ENCODE assay signal across 9 cellular contexts in the genomic region with DNA sequence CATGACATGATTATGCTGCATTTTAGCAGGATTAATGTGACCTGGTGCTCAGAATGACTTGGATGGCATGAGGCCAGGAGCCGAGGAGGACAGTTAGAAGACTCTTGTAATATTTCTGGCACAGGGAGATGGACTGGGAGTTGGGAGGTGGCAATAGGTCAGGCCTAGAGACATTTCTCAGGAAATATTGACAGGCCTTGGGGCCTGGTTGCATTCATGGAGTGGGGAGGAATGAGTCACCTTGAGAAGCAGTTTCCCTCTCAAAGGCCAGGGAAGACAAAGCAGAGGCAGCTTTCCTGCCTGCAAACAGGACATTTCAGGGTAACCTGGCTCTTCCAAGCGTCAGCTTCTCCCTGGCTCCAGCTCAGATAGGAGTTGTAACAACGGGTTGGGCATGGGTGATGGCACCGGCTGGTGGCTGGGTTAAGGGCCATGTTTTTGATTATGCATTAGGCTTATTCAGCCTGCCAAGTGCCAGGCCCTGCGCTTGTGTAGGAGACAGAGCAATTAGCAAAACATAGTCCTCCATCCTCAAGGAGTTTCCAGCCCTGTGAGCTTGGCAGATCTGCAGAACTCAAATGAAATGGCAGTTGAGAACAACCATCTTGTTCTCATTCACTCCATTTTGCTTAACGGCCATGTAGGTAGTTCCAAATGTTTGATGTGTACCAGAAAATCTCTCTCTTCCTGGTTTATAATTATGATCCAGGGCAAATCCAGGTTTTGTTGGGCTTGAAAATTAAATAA. TPM values are rescaled to one million over a fixed set of nuclear protein-coding genes. Genes with fewer than 3 reads are reported as not detected.
DNase-seq lines count a peak whose midpoint lies in the region; ATAC-seq, FAIRE-seq and TF ChIP-seq lines count a peak whose summit lies in the region.
"Had no signal": no experiment of that assay in that cellular context is flagged by ENCODE, and none has a peak within 500 bp of the region (broad histone marks: within the 10 kb centered on the region; RNA-seq: fewer than 3 reads in every experiment).

No MANE protein-coding gene starts in this region.

- DNase-seq in HTR-8/SVneo (ENCODE audit: insufficient read length, low spot score) (peak; percentile 45), NCI-H1694 (lab: John Stamatoyannopoulos, UW) (no peak), hypothalamus (lab: John Stamatoyannopoulos, UW) (no peak)
- DNase-seq in naive thymus-derived CD4-positive, alpha-beta T cell: no peak
- DNase-seq in effector memory CD4-positive, alpha-beta T cell: no peak
- no peak for DNase-seq in stimulated activated CD4-positive, alpha-beta T cell treated with anti-CD3 and anti-CD28 coated beads, Interleukin-4, amount 100 ng/mL, for 1 hour
- DNase-seq: activated CD4-positive, alpha-beta T cell treated with anti-CD3 and anti-CD28 coated beads for 1 hour had no signal

- no peaks in the 10 kb centered on the region for H3K36me3 Mint-ChIP-seq in brain
- H3K36me3 Mint-ChIP-seq in naive thymus-derived CD4-positive, alpha-beta T cell: peaks cover 0 to 4% (median 0%) of the 10 kb centered on the region in 5 donors

- intact Hi-C loops in naive thymus-derived CD4-positive, alpha-beta T cell (cut with micrococcal nuclease): loop anchor here (1.0 to 10.0 kb wide), 6 partner anchors 79 to 1554 kb away; a partner anchor contains a TSS

- peaks cover 0 to 5% (median 0%) of the 10 kb centered on the region in 3 experiments for H3K36me3 ChIP-seq in naive thymus-derived CD4-positive, alpha-beta T cell (ENCODE audit: control insufficient read depth in 2 of 3, insufficient read depth in 3 of 3, low read length in 3 of 3)
- H3K36me3 ChIP-seq in effector memory CD4-positive, alpha-beta T cell (ENCODE audit: control insufficient read depth, insufficient read depth, low read length): no peaks in the 10 kb centered on the region

- H3K27ac Mint-ChIP-seq in brain: peak overlapping the region; percentile 31 to 74 (median 53)
- H3K27ac Mint-ChIP-seq in naive thymus-derived CD4-positive, alpha-beta T cell: peak overlapping the region in 6 of 9 donors; percentile 14 to 85 (median 48)

- H3K27me3 ChIP-seq in naive thymus-derived CD4-positive, alpha-beta T cell (ENCODE audit: control insufficient read depth in 2 of 2, insufficient read depth in 2 of 2, low read length in 2 of 2): no peaks in the 10 kb centered on the region
- no peaks in the 10 kb centered on the region for H3K27me3 ChIP-seq in effector memory CD4-positive, alpha-beta T cell (replicated peaks; ENCODE audit: control insufficient read depth, insufficient read depth, low read length, poor library complexity, severe bottlenecking)

- ATAC-seq in naive thymus-derived CD4-positive, alpha-beta T cell: no peak

- peak overlapping the region; percentile 31 for H3K27ac ChIP-seq in C4-2B
- H3K27ac ChIP-seq in naive thymus-derived CD4-positive, alpha-beta T cell (ENCODE audit: low read depth, low read length): no peak overlapping the region
- no peak overlapping the region for H3K27ac ChIP-seq in effector memory CD4-positive, alpha-beta T cell (ENCODE audit: insufficient read depth, low read length, poor library complexity, severe bottlenecking)

- H3K9me3 Mint-ChIP-seq in brain: peaks cover 0 to 6% (median 0%) of the 10 kb centered on the region in 5 experiments
- H3K9me3 Mint-ChIP-seq in naive thymus-derived CD4-positive, alpha-beta T cell: no peaks in the 10 kb centered on the region

- H3K27me3 Mint-ChIP-seq in brain: peaks cover 10% of the 10 kb centered on the region
- H3K27me3 Mint-ChIP-seq in naive thymus-derived CD4-positive, alpha-beta T cell: no peaks in the 10 kb centered on the region

- CTCF ChIA-PET in naive thymus-derived CD4-positive, alpha-beta T cell (lab: Charles Lee): interaction anchor here (0.6 kb wide), 1 partner anchor 74 kb away, joined by 3 read pairs; no protein-coding TSS in a partner anchor

- H3K4me3 ChIP-seq in naive thymus-derived CD4-positive, alpha-beta T cell (ENCODE audit: low read length): no peak overlapping the region
- no peak overlapping the region for H3K4me3 ChIP-seq in effector memory CD4-positive, alpha-beta T cell (ENCODE audit: insufficient read depth, low read depth, low read length, poor library complexity, severe bottlenecking)

- POLR2A ChIA-PET in naive thymus-derived CD4-positive, alpha-beta T cell (lab: Charles Lee): interaction anchor here (1.2 to 4.6 kb wide), 5 partner anchors 9 to 74 kb away, joined by 3 to 48 read pairs (median 4); no protein-coding TSS in a partner anchor

- H3K9me3 ChIP-seq in naive thymus-derived CD4-positive, alpha-beta T cell (ENCODE audit: control insufficient read depth in 2 of 3, low read length in 3 of 3): no peaks in the 10 kb centered on the region
- no peaks in the 10 kb centered on the region for H3K9me3 ChIP-seq in effector memory CD4-positive, alpha-beta T cell (ENCODE audit: control insufficient read depth, low read length)

- H3K4me1 Mint-ChIP-seq in brain: peaks cover 47% of the 10 kb centered on the region
- peaks cover 7 to 36% (median 21%) of the 10 kb centered on the region in 7 donors for H3K4me1 Mint-ChIP-seq in naive thymus-derived CD4-positive, alpha-beta T cell

- H3K4me1 ChIP-seq in naive thymus-derived CD4-positive, alpha-beta T cell (ENCODE audit: control insufficient read depth in 2 of 2, insufficient read depth in 2 of 2, low read length in 2 of 2): peaks cover 22 to 25% of the 10 kb centered on the region in 2 donors
- peaks cover 18% of the 10 kb centered on the region for H3K4me1 ChIP-seq in effector memory CD4-positive, alpha-beta T cell (ENCODE audit: control insufficient read depth, insufficient read depth, low read length, poor library complexity, severe bottlenecking)

- no peak for TF ChIP-seq CTCF in C4-2B (conservative IDR thresholded peaks at IDR 0.05)
- TF ChIP-seq CTCF in brain (conservative IDR thresholded peaks at IDR 0.05): no peak

- FAIRE-seq in HTR-8/SVneo (lab: Jason Lieb, UNC): no peak

- H3K4me3 Mint-ChIP-seq in brain: peak overlapping the region in 4 of 5 experiments; percentile 20 to 71 (median 44)
- H3K4me3 Mint-ChIP-seq in naive thymus-derived CD4-positive, alpha-beta T cell: peak overlapping the region in 5 of 10 donors; percentile 7 to 59 (median 37)

RNA-seq across cellular contexts. Expression of a gene that starts 38.2 kb away (rescaled TPM):
- 116 TPM for polyA plus RNA-seq in brain (ENCODE audit: insufficient read depth, low read depth, low replicate concordance)
- total RNA-seq in naive thymus-derived CD4-positive, alpha-beta T cell: 100 to 1,000 TPM in 1 of 5 experiments, 10 to 100 TPM in 4; 60.1 to 144 (median 66.3) TPM
- polyA plus RNA-seq in naive thymus-derived CD4-positive, alpha-beta T cell: 100 to 1,000 TPM in 1 of 2 donors, 10 to 100 TPM in 1; 95.5 to 138 TPM
